In genomic region chr5:181229996-181230395, GRCh38 we compare ENCODE assay signal across 28 cellular contexts. TPM values are rescaled to one million over a fixed set of nuclear protein-coding genes. Genes with fewer than 3 reads are reported as not detected.
A peak's percentile ranks its signal among the peaks of the same experiment; 100 is the strongest.
DNase-seq lines count a peak whose midpoint lies in the region; ATAC-seq and TF ChIP-seq lines count a peak whose summit lies in the region.
"Had no signal": no experiment of that assay in that cellular context is flagged by ENCODE, and none has a peak within 500 bp of the region (broad histone marks: within the 10 kb centered on the region; RNA-seq: fewer than 3 reads in every experiment).

No MANE protein-coding gene starts in this region.

- ATAC-seq in CD8-positive, alpha-beta T cell = no peak
- no peak for ATAC-seq in GM19035 (IDR thresholded peaks at IDR 0.05; ENCODE audit: unreplicated experiment)
- ATAC-seq in HG02885 (IDR thresholded peaks at IDR 0.05; ENCODE audit: poor library complexity, unreplicated experiment) = no peak
- ATAC-seq: A549; activated CD4-positive, CD25-positive, alpha-beta regulatory T cell treated with anti-CD3 and anti-CD28 coated beads, Interleukin-2, amount 50 U/mL, for 24 hours; HepG2; left colon had no signal

- H3K27ac ChIP-seq in CD8-positive, alpha-beta T cell (ENCODE audit: low read depth, low read length) = no peak overlapping the region
- H3K27ac ChIP-seq: A549, epithelial cell of prostate, HL-60, stomach, transverse colon had no signal

- no peak for DNase-seq in activated CD4-positive, alpha-beta T cell treated with anti-CD3 and anti-CD28 coated beads, Interleukin-2, amount 10 ng/mL, durations not matched to agents 7 days and 5 days
- DNase-seq in activated CD4-positive, alpha-beta T cell treated with anti-CD3 and anti-CD28 coated beads for 4 hours = no peak
- no peak for DNase-seq in CD8-positive, alpha-beta T cell
- DNase-seq in activated T-helper 2 cell treated with anti-CD3 and anti-CD28 coated beads, Interferon-gamma antibody, Interleukin-2, Interleukin-4, amounts not matched to agents 10 μg/mL and 5 μg/mL and 100 μg/mL, durations not matched to agents 14 hours and 24 hours and 36 hours (ENCODE audit: low spot score) = no peak
- DNase-seq in neural crest cell (ENCODE audit: low read depth, low spot score) = no peak
- no peak for DNase-seq in G401 (ENCODE audit: low spot score)
- DNase-seq: activated CD8-positive, alpha-beta memory T cell treated with anti-CD3 and anti-CD28 coated beads, Interleukin-2, amount 50 U/mL, for 48 hours; activated naive CD4-positive, alpha-beta T cell treated with anti-CD3 and anti-CD28 coated beads, Interleukin-2, amount 50 U/mL, for 16 hours; cerebellar nuclear complex; DMS 273 treated with DMSO at 0.1 percent for 48 hours; head of caudate nucleus; left colon; mesendoderm; NCI-H2081 treated with DMSO at 0.1 percent for 48 hours; NCI-H510A; RPMI8226; SK-N-SH; spleen; stimulated activated CD4-positive, alpha-beta T cell treated with anti-CD3 and anti-CD28 coated beads, Interleukin-4, amount 100 ng/mL, for 24 hours; stomach; transverse colon had no signal

- in situ Hi-C loops in G401 (cut with HindIII; ENCODE audit: low sequenced_read_pairs) = no loop called here

- peaks cover 26% of the 10 kb centered on the region for H3K36me3 ChIP-seq in CD8-positive, alpha-beta T cell (ENCODE audit: insufficient read depth, low read length)

- peaks cover 38% of the 10 kb centered on the region for H3K4me1 Mint-ChIP-seq in activated CD4-positive, alpha-beta T cell treated with anti-CD3 and anti-CD28 coated beads, Interleukin-2, amount 10 ng/mL, durations not matched to agents 7 days and 5 days
- H3K4me1 Mint-ChIP-seq in CD8-positive, alpha-beta T cell (ENCODE audit: low read depth) = peaks cover 42% of the 10 kb centered on the region
- peaks cover 24% of the 10 kb centered on the region for H3K4me1 Mint-ChIP-seq in activated T-helper 2 cell treated with anti-CD3 and anti-CD28 coated beads, Interferon-gamma antibody, Interleukin-2, Interleukin-4, amounts not matched to agents 10 μg/mL and 5 μg/mL and 100 μg/mL, durations not matched to agents 14 hours and 24 hours and 36 hours (ENCODE audit: low read depth)
- peaks cover 9% of the 10 kb centered on the region for H3K4me1 Mint-ChIP-seq in neural crest cell

- H3K4me1 ChIP-seq in CD8-positive, alpha-beta T cell (ENCODE audit: insufficient read depth, low read length) = peaks cover 19% of the 10 kb centered on the region

- no peak for TF ChIP-seq CTCF in CD8-positive, alpha-beta T cell (IDR thresholded peaks at IDR 0.05)
- TF ChIP-seq CTCF in neural crest cell (conservative IDR thresholded peaks at IDR 0.05) = no peak

- no peaks in the 10 kb centered on the region for H3K9me3 ChIP-seq in CD8-positive, alpha-beta T cell (ENCODE audit: low read length)
- H3K9me3 ChIP-seq: A549, SK-N-SH, spleen, stomach, transverse colon had no signal

- H3K36me3 Mint-ChIP-seq in activated CD4-positive, alpha-beta T cell treated with anti-CD3 and anti-CD28 coated beads, Interleukin-2, amount 10 ng/mL, durations not matched to agents 7 days and 5 days (ENCODE audit: low read depth) = peaks cover 38% of the 10 kb centered on the region
- peaks cover 53% of the 10 kb centered on the region for H3K36me3 Mint-ChIP-seq in CD8-positive, alpha-beta T cell
- H3K36me3 Mint-ChIP-seq in activated T-helper 2 cell treated with anti-CD3 and anti-CD28 coated beads, Interferon-gamma antibody, Interleukin-2, Interleukin-4, amounts not matched to agents 10 μg/mL and 5 μg/mL and 100 μg/mL, durations not matched to agents 14 hours and 24 hours and 36 hours (ENCODE audit: low read depth) = peaks cover 46% of the 10 kb centered on the region
- H3K36me3 Mint-ChIP-seq in neural crest cell (ENCODE audit: low read depth) = peaks cover 8% of the 10 kb centered on the region

- no peaks in the 10 kb centered on the region for H3K9me3 Mint-ChIP-seq in activated CD4-positive, alpha-beta T cell treated with anti-CD3 and anti-CD28 coated beads, Interleukin-2, amount 10 ng/mL, durations not matched to agents 7 days and 5 days
- H3K9me3 Mint-ChIP-seq in CD8-positive, alpha-beta T cell = no peaks in the 10 kb centered on the region
- no peaks in the 10 kb centered on the region for H3K9me3 Mint-ChIP-seq in activated T-helper 2 cell treated with anti-CD3 and anti-CD28 coated beads, Interferon-gamma antibody, Interleukin-2, Interleukin-4, amounts not matched to agents 10 μg/mL and 5 μg/mL and 100 μg/mL, durations not matched to agents 14 hours and 24 hours and 36 hours
- no peaks in the 10 kb centered on the region for H3K9me3 Mint-ChIP-seq in neural crest cell

- POLR2A ChIA-PET in activated CD4-positive, alpha-beta T cell treated with anti-CD3 and anti-CD28 coated beads, Interleukin-2, amount 10 ng/mL, durations not matched to agents 7 days and 5 days (lab: Charles Lee) = no interaction called here
- POLR2A ChIA-PET in CD8-positive, alpha-beta T cell (lab: Charles Lee) = interaction anchor here (1.3 to 1.4 kb wide), 3 partner anchors 9 to 40 kb away, joined by 4 to 6 read pairs (median 4); no protein-coding TSS in a partner anchor

- H3K4me3 Mint-ChIP-seq in activated CD4-positive, alpha-beta T cell treated with anti-CD3 and anti-CD28 coated beads, Interleukin-2, amount 10 ng/mL, durations not matched to agents 7 days and 5 days = peak overlapping the region; percentile 10
- H3K4me3 Mint-ChIP-seq in CD8-positive, alpha-beta T cell = peak overlapping the region; percentile 10
- H3K4me3 Mint-ChIP-seq in activated T-helper 2 cell treated with anti-CD3 and anti-CD28 coated beads, Interferon-gamma antibody, Interleukin-2, Interleukin-4, amounts not matched to agents 10 μg/mL and 5 μg/mL and 100 μg/mL, durations not matched to agents 14 hours and 24 hours and 36 hours (ENCODE audit: low read depth) = no peak overlapping the region
- peak overlapping the region; percentile 70 for H3K4me3 Mint-ChIP-seq in neural crest cell

- H3K27me3 ChIP-seq in CD8-positive, alpha-beta T cell (ENCODE audit: insufficient read depth, low read length) = no peaks in the 10 kb centered on the region
- H3K27me3 ChIP-seq: spleen, stomach, transverse colon had no signal

- H3K27ac Mint-ChIP-seq in activated CD4-positive, alpha-beta T cell treated with anti-CD3 and anti-CD28 coated beads, Interleukin-2, amount 10 ng/mL, durations not matched to agents 7 days and 5 days = peak overlapping the region; percentile 43
- H3K27ac Mint-ChIP-seq in CD8-positive, alpha-beta T cell = peak overlapping the region; percentile 86
- H3K27ac Mint-ChIP-seq in activated T-helper 2 cell treated with anti-CD3 and anti-CD28 coated beads, Interferon-gamma antibody, Interleukin-2, Interleukin-4, amounts not matched to agents 10 μg/mL and 5 μg/mL and 100 μg/mL, durations not matched to agents 14 hours and 24 hours and 36 hours = peak overlapping the region; percentile 24
- no peak overlapping the region for H3K27ac Mint-ChIP-seq in neural crest cell (ENCODE audit: unreplicated experiment)

- H3K27me3 Mint-ChIP-seq in activated CD4-positive, alpha-beta T cell treated with anti-CD3 and anti-CD28 coated beads, Interleukin-2, amount 10 ng/mL, durations not matched to agents 7 days and 5 days = no peaks in the 10 kb centered on the region
- H3K27me3 Mint-ChIP-seq in CD8-positive, alpha-beta T cell (ENCODE audit: low read depth) = no peaks in the 10 kb centered on the region
- H3K27me3 Mint-ChIP-seq in activated T-helper 2 cell treated with anti-CD3 and anti-CD28 coated beads, Interferon-gamma antibody, Interleukin-2, Interleukin-4, amounts not matched to agents 10 μg/mL and 5 μg/mL and 100 μg/mL, durations not matched to agents 14 hours and 24 hours and 36 hours (ENCODE audit: low read depth) = no peaks in the 10 kb centered on the region
- peaks cover 19% of the 10 kb centered on the region for H3K27me3 Mint-ChIP-seq in neural crest cell (ENCODE audit: low read depth)

- no peak overlapping the region for H3K4me3 ChIP-seq in CD8-positive, alpha-beta T cell (ENCODE audit: low read depth, low read length)
- H3K4me3 ChIP-seq: A549, spleen, stomach, transverse colon had no signal

- intact Hi-C loops in CD8-positive, alpha-beta T cell (cut with DNase I, micrococcal nuclease) = loop anchor here in 1 of 2 experiments (10.0 kb wide), 1 partner anchor 425 kb away; the partner anchor contains the start of gene MGAT1
- intact Hi-C loops in activated T-helper 2 cell treated with anti-CD3 and anti-CD28 coated beads, Interferon-gamma antibody, Interleukin-2, Interleukin-4, amounts not matched to agents 10 μg/mL and 5 μg/mL and 100 μg/mL, durations not matched to agents 14 hours and 24 hours and 36 hours (cut with micrococcal nuclease) = no loop called here

- CTCF ChIA-PET in activated CD4-positive, alpha-beta T cell treated with anti-CD3 and anti-CD28 coated beads, Interleukin-2, amount 10 ng/mL, durations not matched to agents 7 days and 5 days (lab: Charles Lee) = interaction anchor here (1.2 to 2.4 kb wide), 4 partner anchors 11 to 62 kb away, joined by 3 to 10 read pairs (median 3); no protein-coding TSS in a partner anchor
- CTCF ChIA-PET in CD8-positive, alpha-beta T cell (lab: Charles Lee) = interaction anchor here (1.0 kb wide), 1 partner anchor 23 kb away, joined by 3 read pairs; no protein-coding TSS in a partner anchor

RNA-seq across cellular contexts. Expression of gene TRIM41, which starts 6.9 kb away (rescaled TPM):
- 10 to 100 TPM; 34.7 to 36.9 TPM for total RNA-seq in activated CD4-positive, alpha-beta T cell treated with anti-CD3 and anti-CD28 coated beads, Interleukin-2, amount 10 ng/mL, durations not matched to agents 7 days and 5 days
- total RNA-seq in CD8-positive, alpha-beta T cell = 10 to 100 TPM; 20.9 to 22.2 TPM
- total RNA-seq in activated T-helper 2 cell treated with anti-CD3 and anti-CD28 coated beads, Interferon-gamma antibody, Interleukin-2, Interleukin-4, amounts not matched to agents 10 μg/mL and 5 μg/mL and 100 μg/mL, durations not matched to agents 14 hours and 24 hours and 36 hours = 32.2 and 33.0 TPM in 2 replicates
- 34.5 and 39.1 TPM in 2 replicates for total RNA-seq in neural crest cell
- total RNA-seq in G401 (2014; rRNA removed; shearing (Covaris generic)) = 23.0 and 27.3 TPM in 2 replicates

RNA-seq across cellular contexts. Expression of gene RACK1, which starts 13.7 kb away (rescaled TPM):
- 1,000 to 10,000 TPM; 1,823 to 2,207 TPM for total RNA-seq in activated CD4-positive, alpha-beta T cell treated with anti-CD3 and anti-CD28 coated beads, Interleukin-2, amount 10 ng/mL, durations not matched to agents 7 days and 5 days
- total RNA-seq in CD8-positive, alpha-beta T cell = 1,000 to 10,000 TPM; 2,370 to 2,438 TPM
- 2,110 and 2,123 TPM in 2 replicates for total RNA-seq in activated T-helper 2 cell treated with anti-CD3 and anti-CD28 coated beads, Interferon-gamma antibody, Interleukin-2, Interleukin-4, amounts not matched to agents 10 μg/mL and 5 μg/mL and 100 μg/mL, durations not matched to agents 14 hours and 24 hours and 36 hours
- total RNA-seq in neural crest cell = 2,359 and 2,449 TPM in 2 replicates
- total RNA-seq in G401 (2014; rRNA removed; shearing (Covaris generic)) = 4,601 and 5,352 TPM in 2 replicates

RNA-seq across cellular contexts. Expression of gene TRIM7, which starts 25.0 kb away (rescaled TPM):
- under 1 TPM; 0.29 to 0.84 TPM for total RNA-seq in activated CD4-positive, alpha-beta T cell treated with anti-CD3 and anti-CD28 coated beads, Interleukin-2, amount 10 ng/mL, durations not matched to agents 7 days and 5 days
- total RNA-seq in CD8-positive, alpha-beta T cell = under 1 TPM; 0.72 to 0.95 TPM
- total RNA-seq in activated T-helper 2 cell treated with anti-CD3 and anti-CD28 coated beads, Interferon-gamma antibody, Interleukin-2, Interleukin-4, amounts not matched to agents 10 μg/mL and 5 μg/mL and 100 μg/mL, durations not matched to agents 14 hours and 24 hours and 36 hours = 3.9 and 4.8 TPM in 2 replicates
- not detected in 2 replicates for total RNA-seq in neural crest cell
- total RNA-seq in G401 (2014; rRNA removed; shearing (Covaris generic)) = 3.9 and 5.1 TPM in 2 replicates
- total RNA-seq: HepG2 had no signal

RNA-seq across cellular contexts. Expression of gene TRIM52, which starts 30.9 kb away (rescaled TPM):
- total RNA-seq in activated CD4-positive, alpha-beta T cell treated with anti-CD3 and anti-CD28 coated beads, Interleukin-2, amount 10 ng/mL, durations not matched to agents 7 days and 5 days = 10 to 100 TPM; 29.6 to 29.9 TPM
- 10 to 100 TPM; 23.7 to 28.8 TPM for total RNA-seq in CD8-positive, alpha-beta T cell
- 15.5 and 16.9 TPM in 2 replicates for total RNA-seq in activated T-helper 2 cell treated with anti-CD3 and anti-CD28 coated beads, Interferon-gamma antibody, Interleukin-2, Interleukin-4, amounts not matched to agents 10 μg/mL and 5 μg/mL and 100 μg/mL, durations not matched to agents 14 hours and 24 hours and 36 hours
- 9.0 TPM in 2 replicates for total RNA-seq in neural crest cell
- total RNA-seq in G401 (2014; rRNA removed; shearing (Covaris generic)) = 2.5 and 3.6 TPM in 2 replicates
